1 cellular context compared by ENCODE assay signal in the genomic region with DNA sequence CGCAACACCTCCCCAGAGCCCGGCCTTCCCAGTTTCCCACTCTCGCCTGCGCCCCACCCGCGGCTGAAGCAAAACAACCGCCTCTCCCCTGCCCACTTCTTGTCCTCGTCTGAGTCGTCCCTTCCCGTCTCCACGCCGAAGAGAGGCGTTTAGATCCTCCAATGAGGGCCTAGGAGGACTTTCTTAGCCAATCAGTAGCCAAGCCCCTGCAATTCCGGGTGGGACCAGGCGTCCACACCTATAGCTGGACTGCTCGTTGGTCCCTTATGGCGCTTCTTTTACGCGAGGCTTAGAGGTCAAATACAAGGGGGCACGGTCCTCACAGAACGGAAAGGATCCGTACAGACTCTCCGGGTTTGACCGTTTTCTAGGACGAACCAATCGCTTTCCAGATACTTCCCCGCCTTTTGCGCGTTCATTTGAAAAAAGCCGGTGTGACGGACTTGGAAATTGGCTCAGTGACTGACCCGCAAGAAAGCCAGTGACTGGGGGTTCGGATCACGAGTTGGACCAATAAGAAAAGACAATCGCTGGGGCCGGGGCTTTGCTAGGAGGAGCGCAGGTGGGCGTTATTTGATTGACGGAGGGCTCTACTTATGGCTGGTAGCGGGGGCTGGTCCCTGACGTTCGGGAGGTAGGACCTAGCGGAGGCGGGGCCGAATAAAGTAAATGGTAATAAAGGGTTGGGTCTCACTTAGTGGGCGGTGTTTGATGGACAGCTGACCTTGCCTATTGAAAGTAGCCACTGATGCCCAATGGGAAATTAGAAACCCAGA.
TF ChIP-seq lines count a peak whose summit lies in the region.

No MANE protein-coding gene starts in this region.

TF ChIP-seq in GM12878, 131 proteins besides CTCF, POLR2A, EP300 and RAD21 (continued from another document and continues in another):
- TF ChIP-seq, protein P1, sequence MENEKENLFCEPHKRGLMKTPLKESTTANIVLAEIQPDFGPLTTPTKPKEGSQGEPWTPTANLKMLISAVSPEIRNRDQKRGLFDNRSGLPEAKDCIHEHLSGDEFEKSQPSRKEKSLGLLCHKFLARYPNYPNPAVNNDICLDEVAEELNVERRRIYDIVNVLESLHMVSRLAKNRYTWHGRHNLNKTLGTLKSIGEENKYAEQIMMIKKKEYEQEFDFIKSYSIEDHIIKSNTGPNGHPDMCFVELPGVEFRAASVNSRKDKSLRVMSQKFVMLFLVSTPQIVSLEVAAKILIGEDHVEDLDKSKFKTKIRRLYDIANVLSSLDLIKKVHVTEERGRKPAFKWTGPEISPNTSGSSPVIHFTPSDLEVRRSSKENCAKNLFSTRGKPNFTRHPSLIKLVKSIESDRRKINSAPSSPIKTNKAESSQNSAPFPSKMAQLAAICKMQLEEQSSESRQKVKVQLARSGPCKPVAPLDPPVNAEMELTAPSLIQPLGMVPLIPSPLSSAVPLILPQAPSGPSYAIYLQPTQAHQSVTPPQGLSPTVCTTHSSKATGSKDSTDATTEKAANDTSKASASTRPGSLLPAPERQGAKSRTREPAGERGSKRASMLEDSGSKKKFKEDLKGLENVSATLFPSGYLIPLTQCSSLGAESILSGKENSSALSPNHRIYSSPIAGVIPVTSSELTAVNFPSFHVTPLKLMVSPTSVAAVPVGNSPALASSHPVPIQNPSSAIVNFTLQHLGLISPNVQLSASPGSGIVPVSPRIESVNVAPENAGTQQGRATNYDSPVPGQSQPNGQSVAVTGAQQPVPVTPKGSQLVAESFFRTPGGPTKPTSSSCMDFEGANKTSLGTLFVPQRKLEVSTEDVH (IDR thresholded peaks at IDR 0.05; ENCODE audit: low read depth, partially characterized antibody), result peak; percentile 77
- TF ChIP-seq TARDBP (IDR thresholded peaks at IDR 0.05; ENCODE audit: borderline replicate concordance), result no peak
- TF ChIP-seq NRF1 (conservative IDR thresholded peaks at IDR 0.05; ENCODE audit: low read depth, low read length), result 0 out of 2 replicates have a peak, but pooled peaks have one; percentile 22
- peak in 1 of 2 experiments; percentile 82; a peak in 2 of 3 replicates for TF ChIP-seq EGR1 (IDR thresholded peaks at IDR 0.05; ENCODE audit: borderline replicate concordance in 1 of 2, low read depth in 2 of 2, low read length in 2 of 2)
- TF ChIP-seq YY1 (IDR thresholded peaks at IDR 0.05; ENCODE audit: low read depth, low read length), result peak; percentile 69; the same call in 1 of the 2 replicates
- TF ChIP-seq STAT1 (conservative IDR thresholded peaks at IDR 0.05), result peak; percentile 84; the same call in 1 of the 2 replicates
- 0 out of 3 replicates have a peak, but pooled peaks have one; percentile 8 for TF ChIP-seq POU2F2 (IDR thresholded peaks at IDR 0.05; ENCODE audit: borderline replicate concordance, low read depth, low read length)
- TF ChIP-seq, protein P2, sequence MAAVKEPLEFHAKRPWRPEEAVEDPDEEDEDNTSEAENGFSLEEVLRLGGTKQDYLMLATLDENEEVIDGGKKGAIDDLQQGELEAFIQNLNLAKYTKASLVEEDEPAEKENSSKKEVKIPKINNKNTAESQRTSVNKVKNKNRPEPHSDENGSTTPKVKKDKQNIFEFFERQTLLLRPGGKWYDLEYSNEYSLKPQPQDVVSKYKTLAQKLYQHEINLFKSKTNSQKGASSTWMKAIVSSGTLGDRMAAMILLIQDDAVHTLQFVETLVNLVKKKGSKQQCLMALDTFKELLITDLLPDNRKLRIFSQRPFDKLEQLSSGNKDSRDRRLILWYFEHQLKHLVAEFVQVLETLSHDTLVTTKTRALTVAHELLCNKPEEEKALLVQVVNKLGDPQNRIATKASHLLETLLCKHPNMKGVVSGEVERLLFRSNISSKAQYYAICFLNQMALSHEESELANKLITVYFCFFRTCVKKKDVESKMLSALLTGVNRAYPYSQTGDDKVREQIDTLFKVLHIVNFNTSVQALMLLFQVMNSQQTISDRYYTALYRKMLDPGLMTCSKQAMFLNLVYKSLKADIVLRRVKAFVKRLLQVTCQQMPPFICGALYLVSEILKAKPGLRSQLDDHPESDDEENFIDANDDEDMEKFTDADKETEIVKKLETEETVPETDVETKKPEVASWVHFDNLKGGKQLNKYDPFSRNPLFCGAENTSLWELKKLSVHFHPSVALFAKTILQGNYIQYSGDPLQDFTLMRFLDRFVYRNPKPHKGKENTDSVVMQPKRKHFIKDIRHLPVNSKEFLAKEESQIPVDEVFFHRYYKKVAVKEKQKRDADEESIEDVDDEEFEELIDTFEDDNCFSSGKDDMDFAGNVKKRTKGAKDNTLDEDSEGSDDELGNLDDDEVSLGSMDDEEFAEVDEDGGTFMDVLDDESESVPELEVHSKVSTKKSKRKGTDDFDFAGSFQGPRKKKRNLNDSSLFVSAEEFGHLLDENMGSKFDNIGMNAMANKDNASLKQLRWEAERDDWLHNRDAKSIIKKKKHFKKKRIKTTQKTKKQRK (IDR thresholded peaks at IDR 0.05; ENCODE audit: low read depth, low read length), result peak; percentile 91
- TF ChIP-seq SUZ12 (IDR thresholded peaks at IDR 0.05; ENCODE audit: unreplicated experiment), result no peak
- TF ChIP-seq, protein P3, sequence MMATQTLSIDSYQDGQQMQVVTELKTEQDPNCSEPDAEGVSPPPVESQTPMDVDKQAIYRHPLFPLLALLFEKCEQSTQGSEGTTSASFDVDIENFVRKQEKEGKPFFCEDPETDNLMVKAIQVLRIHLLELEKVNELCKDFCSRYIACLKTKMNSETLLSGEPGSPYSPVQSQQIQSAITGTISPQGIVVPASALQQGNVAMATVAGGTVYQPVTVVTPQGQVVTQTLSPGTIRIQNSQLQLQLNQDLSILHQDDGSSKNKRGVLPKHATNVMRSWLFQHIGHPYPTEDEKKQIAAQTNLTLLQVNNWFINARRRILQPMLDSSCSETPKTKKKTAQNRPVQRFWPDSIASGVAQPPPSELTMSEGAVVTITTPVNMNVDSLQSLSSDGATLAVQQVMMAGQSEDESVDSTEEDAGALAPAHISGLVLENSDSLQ (IDR thresholded peaks at IDR 0.05), result peak; percentile 100
- TF ChIP-seq, protein P4, sequence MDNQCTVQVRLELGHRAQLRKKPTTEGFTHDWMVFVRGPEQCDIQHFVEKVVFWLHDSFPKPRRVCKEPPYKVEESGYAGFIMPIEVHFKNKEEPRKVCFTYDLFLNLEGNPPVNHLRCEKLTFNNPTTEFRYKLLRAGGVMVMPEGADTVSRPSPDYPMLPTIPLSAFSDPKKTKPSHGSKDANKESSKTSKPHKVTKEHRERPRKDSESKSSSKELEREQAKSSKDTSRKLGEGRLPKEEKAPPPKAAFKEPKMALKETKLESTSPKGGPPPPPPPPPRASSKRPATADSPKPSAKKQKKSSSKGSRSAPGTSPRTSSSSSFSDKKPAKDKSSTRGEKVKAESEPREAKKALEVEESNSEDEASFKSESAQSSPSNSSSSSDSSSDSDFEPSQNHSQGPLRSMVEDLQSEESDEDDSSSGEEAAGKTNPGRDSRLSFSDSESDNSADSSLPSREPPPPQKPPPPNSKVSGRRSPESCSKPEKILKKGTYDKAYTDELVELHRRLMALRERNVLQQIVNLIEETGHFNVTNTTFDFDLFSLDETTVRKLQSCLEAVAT (IDR thresholded peaks at IDR 0.05), result 0 out of 2 replicates have a peak, but pooled peaks have one; percentile 69
- peak; percentile 36 for TF ChIP-seq ESRRA (IDR thresholded peaks at IDR 0.05; ENCODE audit: low read length)
- TF ChIP-seq, protein P5, sequence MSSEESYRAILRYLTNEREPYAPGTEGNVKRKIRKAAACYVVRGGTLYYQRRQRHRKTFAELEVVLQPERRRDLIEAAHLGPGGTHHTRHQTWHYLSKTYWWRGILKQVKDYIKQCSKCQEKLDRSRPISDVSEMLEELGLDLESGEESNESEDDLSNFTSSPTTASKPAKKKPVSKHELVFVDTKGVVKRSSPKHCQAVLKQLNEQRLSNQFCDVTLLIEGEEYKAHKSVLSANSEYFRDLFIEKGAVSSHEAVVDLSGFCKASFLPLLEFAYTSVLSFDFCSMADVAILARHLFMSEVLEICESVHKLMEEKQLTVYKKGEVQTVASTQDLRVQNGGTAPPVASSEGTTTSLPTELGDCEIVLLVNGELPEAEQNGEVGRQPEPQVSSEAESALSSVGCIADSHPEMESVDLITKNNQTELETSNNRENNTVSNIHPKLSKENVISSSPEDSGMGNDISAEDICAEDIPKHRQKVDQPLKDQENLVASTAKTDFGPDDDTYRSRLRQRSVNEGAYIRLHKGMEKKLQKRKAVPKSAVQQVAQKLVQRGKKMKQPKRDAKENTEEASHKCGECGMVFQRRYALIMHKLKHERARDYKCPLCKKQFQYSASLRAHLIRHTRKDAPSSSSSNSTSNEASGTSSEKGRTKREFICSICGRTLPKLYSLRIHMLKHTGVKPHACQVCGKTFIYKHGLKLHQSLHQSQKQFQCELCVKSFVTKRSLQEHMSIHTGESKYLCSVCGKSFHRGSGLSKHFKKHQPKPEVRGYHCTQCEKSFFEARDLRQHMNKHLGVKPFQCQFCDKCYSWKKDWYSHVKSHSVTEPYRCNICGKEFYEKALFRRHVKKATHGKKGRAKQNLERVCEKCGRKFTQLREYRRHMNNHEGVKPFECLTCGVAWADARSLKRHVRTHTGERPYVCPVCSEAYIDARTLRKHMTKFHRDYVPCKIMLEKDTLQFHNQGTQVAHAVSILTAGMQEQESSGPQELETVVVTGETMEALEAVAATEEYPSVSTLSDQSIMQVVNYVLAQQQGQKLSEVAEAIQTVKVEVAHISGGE (CRISPR knock-in tag; IDR thresholded peaks at IDR 0.05), result no peak
- TF ChIP-seq FOXM1 (IDR thresholded peaks at IDR 0.05; ENCODE audit: low read depth, low read length), result peak; percentile 83
- no peak for TF ChIP-seq ZNF622 (IDR thresholded peaks at IDR 0.05)
- TF ChIP-seq, protein P6, sequence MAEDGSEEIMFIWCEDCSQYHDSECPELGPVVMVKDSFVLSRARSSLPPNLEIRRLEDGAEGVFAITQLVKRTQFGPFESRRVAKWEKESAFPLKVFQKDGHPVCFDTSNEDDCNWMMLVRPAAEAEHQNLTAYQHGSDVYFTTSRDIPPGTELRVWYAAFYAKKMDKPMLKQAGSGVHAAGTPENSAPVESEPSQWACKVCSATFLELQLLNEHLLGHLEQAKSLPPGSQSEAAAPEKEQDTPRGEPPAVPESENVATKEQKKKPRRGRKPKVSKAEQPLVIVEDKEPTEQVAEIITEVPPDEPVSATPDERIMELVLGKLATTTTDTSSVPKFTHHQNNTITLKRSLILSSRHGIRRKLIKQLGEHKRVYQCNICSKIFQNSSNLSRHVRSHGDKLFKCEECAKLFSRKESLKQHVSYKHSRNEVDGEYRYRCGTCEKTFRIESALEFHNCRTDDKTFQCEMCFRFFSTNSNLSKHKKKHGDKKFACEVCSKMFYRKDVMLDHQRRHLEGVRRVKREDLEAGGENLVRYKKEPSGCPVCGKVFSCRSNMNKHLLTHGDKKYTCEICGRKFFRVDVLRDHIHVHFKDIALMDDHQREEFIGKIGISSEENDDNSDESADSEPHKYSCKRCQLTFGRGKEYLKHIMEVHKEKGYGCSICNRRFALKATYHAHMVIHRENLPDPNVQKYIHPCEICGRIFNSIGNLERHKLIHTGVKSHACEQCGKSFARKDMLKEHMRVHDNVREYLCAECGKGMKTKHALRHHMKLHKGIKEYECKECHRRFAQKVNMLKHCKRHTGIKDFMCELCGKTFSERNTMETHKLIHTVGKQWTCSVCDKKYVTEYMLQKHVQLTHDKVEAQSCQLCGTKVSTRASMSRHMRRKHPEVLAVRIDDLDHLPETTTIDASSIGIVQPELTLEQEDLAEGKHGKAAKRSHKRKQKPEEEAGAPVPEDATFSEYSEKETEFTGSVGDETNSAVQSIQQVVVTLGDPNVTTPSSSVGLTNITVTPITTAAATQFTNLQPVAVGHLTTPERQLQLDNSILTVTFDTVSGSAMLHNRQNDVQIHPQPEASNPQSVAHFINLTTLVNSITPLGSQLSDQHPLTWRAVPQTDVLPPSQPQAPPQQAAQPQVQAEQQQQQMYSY (CRISPR knock-in tag; IDR thresholded peaks at IDR 0.05), result no peak
- TF ChIP-seq, protein P7, sequence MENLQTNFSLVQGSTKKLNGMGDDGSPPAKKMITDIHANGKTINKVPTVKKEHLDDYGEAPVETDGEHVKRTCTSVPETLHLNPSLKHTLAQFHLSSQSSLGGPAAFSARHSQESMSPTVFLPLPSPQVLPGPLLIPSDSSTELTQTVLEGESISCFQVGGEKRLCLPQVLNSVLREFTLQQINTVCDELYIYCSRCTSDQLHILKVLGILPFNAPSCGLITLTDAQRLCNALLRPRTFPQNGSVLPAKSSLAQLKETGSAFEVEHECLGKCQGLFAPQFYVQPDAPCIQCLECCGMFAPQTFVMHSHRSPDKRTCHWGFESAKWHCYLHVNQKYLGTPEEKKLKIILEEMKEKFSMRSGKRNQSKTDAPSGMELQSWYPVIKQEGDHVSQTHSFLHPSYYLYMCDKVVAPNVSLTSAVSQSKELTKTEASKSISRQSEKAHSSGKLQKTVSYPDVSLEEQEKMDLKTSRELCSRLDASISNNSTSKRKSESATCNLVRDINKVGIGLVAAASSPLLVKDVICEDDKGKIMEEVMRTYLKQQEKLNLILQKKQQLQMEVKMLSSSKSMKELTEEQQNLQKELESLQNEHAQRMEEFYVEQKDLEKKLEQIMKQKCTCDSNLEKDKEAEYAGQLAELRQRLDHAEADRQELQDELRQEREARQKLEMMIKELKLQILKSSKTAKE (IDR thresholded peaks at IDR 0.05; ENCODE audit: low read depth, poor library complexity, severe bottlenecking), result peak; percentile 83
- peak; percentile 77 for TF ChIP-seq FOS (IDR thresholded peaks at IDR 0.05; ENCODE audit: borderline replicate concordance, extremely low read depth, insufficient read length)
- TF ChIP-seq MYB (IDR thresholded peaks at IDR 0.05; ENCODE audit: borderline replicate concordance, low read depth, low read length), result no peak
- TF ChIP-seq SREBF2 (IDR thresholded peaks at IDR 0.05; ENCODE audit: low read length), result no peak
- no peak for TF ChIP-seq LARP7 (IDR thresholded peaks at IDR 0.05)
- TF ChIP-seq ZSCAN29 (IDR thresholded peaks at IDR 0.05), result no peak
- TF ChIP-seq CHD2 (IDR thresholded peaks at IDR 0.05; ENCODE audit: borderline replicate concordance, low read depth, low read length), result peak; percentile 88
- no peak for TF ChIP-seq MTA2 (IDR thresholded peaks at IDR 0.05; ENCODE audit: low read depth)
- TF ChIP-seq MEF2B (IDR thresholded peaks at IDR 0.05; ENCODE audit: partially characterized antibody, poor library complexity, severe bottlenecking), result no peak
- TF ChIP-seq SMAD5 (IDR thresholded peaks at IDR 0.05; ENCODE audit: low read depth), result no peak; the same call in 1 of the 2 replicates
- TF ChIP-seq SIX5 (IDR thresholded peaks at IDR 0.05; ENCODE audit: low read depth, low read length, severe bottlenecking), result peak; percentile 9
- no peak for TF ChIP-seq SIN3A (IDR thresholded peaks at IDR 0.05; ENCODE audit: low read depth, low read length)
- peak; percentile 33; the same call in 1 of the 2 replicates for TF ChIP-seq RAD51 (IDR thresholded peaks at IDR 0.05)
- TF ChIP-seq, protein P8, sequence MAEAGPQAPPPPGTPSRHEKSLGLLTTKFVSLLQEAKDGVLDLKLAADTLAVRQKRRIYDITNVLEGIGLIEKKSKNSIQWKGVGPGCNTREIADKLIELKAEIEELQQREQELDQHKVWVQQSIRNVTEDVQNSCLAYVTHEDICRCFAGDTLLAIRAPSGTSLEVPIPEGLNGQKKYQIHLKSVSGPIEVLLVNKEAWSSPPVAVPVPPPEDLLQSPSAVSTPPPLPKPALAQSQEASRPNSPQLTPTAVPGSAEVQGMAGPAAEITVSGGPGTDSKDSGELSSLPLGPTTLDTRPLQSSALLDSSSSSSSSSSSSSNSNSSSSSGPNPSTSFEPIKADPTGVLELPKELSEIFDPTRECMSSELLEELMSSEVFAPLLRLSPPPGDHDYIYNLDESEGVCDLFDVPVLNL (IDR thresholded peaks at IDR 0.05; ENCODE audit: low read depth, low read length), result peak; percentile 83
- TF ChIP-seq DPF2 (IDR thresholded peaks at IDR 0.05), result peak; percentile 99
